Comparison of ENCODE assay signal across 8 cellular contexts in the genomic region with DNA sequence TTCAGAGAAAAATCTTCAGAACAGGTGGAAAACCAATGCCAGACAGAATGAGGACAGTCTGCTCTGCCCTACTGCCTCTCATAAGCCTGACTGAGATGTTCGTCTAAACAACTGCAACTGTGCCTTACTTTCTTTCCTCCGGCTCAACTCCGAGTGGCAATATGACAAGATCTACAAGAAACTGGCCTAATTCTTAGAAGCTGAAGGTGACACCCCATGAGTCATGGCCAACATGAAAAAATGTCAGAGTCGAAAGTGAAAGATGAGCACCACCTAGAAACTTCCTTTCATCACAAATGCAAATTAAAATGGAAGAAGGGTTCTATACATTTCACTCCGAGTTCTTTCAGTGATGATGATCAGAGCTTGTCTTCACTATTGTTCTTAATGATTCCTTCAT. TPM values are rescaled to one million over a fixed set of nuclear protein-coding genes. Genes with fewer than 3 reads are reported as not detected.
DNase-seq lines count a peak whose midpoint lies in the region; ATAC-seq and TF ChIP-seq lines count a peak whose summit lies in the region.

No MANE protein-coding gene starts in this region.

- DNase-seq in type B pancreatic cell (ENCODE audit: extremely low spot score, unreplicated experiment), result no peak
- DNase-seq in HT-29 (ENCODE audit: low spot score), result no peak
- no peak for DNase-seq in COLO829 (ENCODE audit: low spot score)
- DNase-seq in NAMALWA (ENCODE audit: low spot score), result no peak

- peak overlapping the region; percentile 2 for H3K4me3 Mint-ChIP-seq in type B pancreatic cell

- ATAC-seq in GM19043 (IDR thresholded peaks at IDR 0.05; ENCODE audit: low read depth, unreplicated experiment) (peak; percentile 88), HG03108 (IDR thresholded peaks at IDR 0.05; ENCODE audit: unreplicated experiment) (peak; percentile 81), esophagus mucosa (peak; percentile 53)
- ATAC-seq in activated CD4-positive, CD25-positive, alpha-beta regulatory T cell treated with anti-CD3 and anti-CD28 coated beads, Interleukin-2, amount 50 U/mL, for 24 hours, result peak; percentile 85 to 86

- peaks cover 21% of the 10 kb centered on the region for H3K36me3 Mint-ChIP-seq in type B pancreatic cell

- H3K27ac Mint-ChIP-seq in type B pancreatic cell, result peak overlapping the region; percentile 1

- TF ChIP-seq CTCF in type B pancreatic cell (conservative IDR thresholded peaks at IDR 0.05), result no peak

- H3K9me3 Mint-ChIP-seq in type B pancreatic cell, result no peaks in the 10 kb centered on the region

- H3K4me1 Mint-ChIP-seq in type B pancreatic cell (ENCODE audit: unreplicated experiment), result peaks cover 10% of the 10 kb centered on the region

- H3K27me3 Mint-ChIP-seq in type B pancreatic cell, result no peaks in the 10 kb centered on the region

RNA-seq across cellular contexts. Expression of gene PCYT1A, which starts 12.9 kb away (rescaled TPM):
- 49.2 TPM for total RNA-seq in esophagus mucosa
- total RNA-seq in type B pancreatic cell (ENCODE audit: low replicate concordance), result 39.0 and 50.8 TPM in 2 replicates
- 30.6 and 51.8 TPM in 2 replicates for total RNA-seq in HT-29 (2014; rRNA removed; shearing (Covaris generic))

RNA-seq across cellular contexts. Expression of gene DYNLT2B, which starts 43.5 kb away (rescaled TPM):
- total RNA-seq in esophagus mucosa (14.6 TPM), type B pancreatic cell (ENCODE audit: low replicate concordance) (13.6 and 26.3 TPM in 2 replicates)
- total RNA-seq in HT-29 (2014; rRNA removed; shearing (Covaris generic)), result 11.1 and 15.5 TPM in 2 replicates

RNA-seq across cellular contexts. Expression of gene SLC51A, which starts 58.3 kb away (rescaled TPM):
- not detected for total RNA-seq in esophagus mucosa
- 3.7 and 4.7 TPM in 2 replicates for total RNA-seq in type B pancreatic cell (ENCODE audit: low replicate concordance)
- total RNA-seq in HT-29 (2014; rRNA removed; shearing (Covaris generic)), result 0.26 TPM in 1 of 2 replicates, not detected in the other
